Comparison of ENCODE assay signal across 8 cellular contexts in genomic region chr6:158220786-158221442, GRCh38. TPM values are rescaled to one million over a fixed set of nuclear protein-coding genes. Genes with fewer than 3 reads are reported as not detected.
DNase-seq lines count a peak whose midpoint lies in the region; ATAC-seq, FAIRE-seq and TF ChIP-seq lines count a peak whose summit lies in the region.

No MANE protein-coding gene starts in this region.

- H3K4me1 Mint-ChIP-seq in CD4-positive, alpha-beta T cell (ENCODE audit: low read depth), result peaks cover 3% of the 10 kb centered on the region
- H3K4me1 Mint-ChIP-seq in naive B cell, result peaks cover 0 to 6% (median 5%) of the 10 kb centered on the region in 3 donors
- peaks cover 1 to 4% of the 10 kb centered on the region in 2 donors for H3K4me1 Mint-ChIP-seq in stimulated activated naive B cell treated with anti-CD40 and anti-IgM and Interleukin-4, amounts not matched to agents 10 μg/mL and 1 μg/mL and 100 μg/mL, for 72 hours

- peak; percentile 64 for FAIRE-seq in HTR-8/SVneo (lab: Jason Lieb, UNC)

- no peak for TF ChIP-seq POLR2A in erythroblast (IDR thresholded peaks at IDR 0.05; ENCODE audit: low read length)

- no peaks in the 10 kb centered on the region for H3K36me3 Mint-ChIP-seq in CD4-positive, alpha-beta T cell (ENCODE audit: low read depth)
- H3K36me3 Mint-ChIP-seq in naive B cell, result no peaks in the 10 kb centered on the region
- no peaks in the 10 kb centered on the region for H3K36me3 Mint-ChIP-seq in stimulated activated naive B cell treated with anti-CD40 and anti-IgM and Interleukin-4, amounts not matched to agents 10 μg/mL and 1 μg/mL and 100 μg/mL, for 72 hours

- CTCF ChIA-PET in CD4-positive, alpha-beta T cell (lab: Charles Lee), result interaction anchor here (0.5 to 1.9 kb wide), 29 partner anchors 9 to 985 kb away, joined by 3 to 17 read pairs (median 4); partner anchors contain the start of gene DYNLT1

- no peak overlapping the region for H3K27ac Mint-ChIP-seq in CD4-positive, alpha-beta T cell
- no peak overlapping the region for H3K27ac Mint-ChIP-seq in naive B cell
- H3K27ac Mint-ChIP-seq in stimulated activated naive B cell treated with anti-CD40 and anti-IgM and Interleukin-4, amounts not matched to agents 10 μg/mL and 1 μg/mL and 100 μg/mL, for 72 hours, result no peak overlapping the region

- peak; percentile 92 for TF ChIP-seq CTCF in CD4-positive, alpha-beta T cell (IDR thresholded peaks at IDR 0.05)

- peak; percentile 74 for ATAC-seq in CD4-positive, alpha-beta T cell (ENCODE audit: poor library complexity)
- ATAC-seq in GM19351 (IDR thresholded peaks at IDR 0.05; ENCODE audit: unreplicated experiment) (peak; percentile 87), naive B cell (ENCODE audit: low read depth in 2 of 2) (peak; percentile 86 to 93)
- peak; percentile 95 to 98 for ATAC-seq in stimulated activated naive B cell treated with anti-CD40 and anti-IgM and Interleukin-4, amounts not matched to agents 10 μg/mL and 1 μg/mL and 100 μg/mL, for 72 hours (replicated peaks)

- no peaks in the 10 kb centered on the region for H3K9me3 Mint-ChIP-seq in CD4-positive, alpha-beta T cell
- H3K9me3 Mint-ChIP-seq in naive B cell, result peaks cover 0 to 2% (median 0%) of the 10 kb centered on the region in 7 donors
- no peaks in the 10 kb centered on the region for H3K9me3 Mint-ChIP-seq in stimulated activated naive B cell treated with anti-CD40 and anti-IgM and Interleukin-4, amounts not matched to agents 10 μg/mL and 1 μg/mL and 100 μg/mL, for 72 hours

- no peaks in the 10 kb centered on the region for H3K27me3 ChIP-seq in CD4-positive, alpha-beta T cell (ENCODE audit: control insufficient read depth, insufficient read depth, low read length)

- peak; percentile 44 to 77 (median 64) for DNase-seq in CD4-positive, alpha-beta T cell
- DNase-seq in HTR-8/SVneo (ENCODE audit: insufficient read length, low spot score) (peak; percentile 71), OCI-M2 (lab: John Stamatoyannopoulos, UW; ENCODE audit: unreplicated experiment) (peak; percentile 42), activated T-cell treated with anti-CD3 and anti-CD28 coated beads for 4 hours (peak; percentile 61), erythroblast (lab: John Stamatoyannopoulos, UW) (peak; percentile 81 to 87), naive B cell (peak; percentile 66)
- DNase-seq in stimulated activated naive B cell treated with anti-CD40 and anti-IgM and Interleukin-4, amounts not matched to agents 10 μg/mL and 1 μg/mL and 100 μg/mL, for 72 hours, result peak; percentile 62

- H3K9me3 ChIP-seq in CD4-positive, alpha-beta T cell (ENCODE audit: control insufficient read depth, low read length), result no peaks in the 10 kb centered on the region

- intact Hi-C loops in CD4-positive, alpha-beta T cell (cut with DNase I, micrococcal nuclease), result loop anchor here (1.0 to 10.0 kb wide), 8 partner anchors 166 to 914 kb away; no protein-coding TSS in a partner anchor

- no peaks in the 10 kb centered on the region for H3K27me3 Mint-ChIP-seq in CD4-positive, alpha-beta T cell
- no peaks in the 10 kb centered on the region for H3K27me3 Mint-ChIP-seq in naive B cell
- no peaks in the 10 kb centered on the region for H3K27me3 Mint-ChIP-seq in stimulated activated naive B cell treated with anti-CD40 and anti-IgM and Interleukin-4, amounts not matched to agents 10 μg/mL and 1 μg/mL and 100 μg/mL, for 72 hours

- POLR2A ChIA-PET in CD4-positive, alpha-beta T cell (lab: Charles Lee), result interaction anchor here (0.6 kb wide), 1 partner anchor 10 kb away, joined by 3 read pairs; no protein-coding TSS in a partner anchor

- H3K4me3 Mint-ChIP-seq in CD4-positive, alpha-beta T cell, result no peak overlapping the region
- H3K4me3 Mint-ChIP-seq in naive B cell, result peak overlapping the region in 2 of 8 donors; percentile 44 to 58
- H3K4me3 Mint-ChIP-seq in stimulated activated naive B cell treated with anti-CD40 and anti-IgM and Interleukin-4, amounts not matched to agents 10 μg/mL and 1 μg/mL and 100 μg/mL, for 72 hours, result no peak overlapping the region

- no peak overlapping the region for H3K27ac ChIP-seq in CD4-positive, alpha-beta T cell (ENCODE audit: low read depth, low read length)

RNA-seq across cellular contexts. Expression of gene GTF2H5, which starts 52.8 kb away (rescaled TPM):
- total RNA-seq in CD4-positive, alpha-beta T cell, result 1 to 10 TPM; 3.2 TPM
- 10 to 100 TPM; 17.9 to 27.4 (median 20.4) TPM for polyA plus RNA-seq in naive B cell (ENCODE audit: low read depth in 6 of 6)

RNA-seq across cellular contexts. Expression of gene SERAC1, which starts 52.9 kb away (rescaled TPM):
- total RNA-seq in CD4-positive, alpha-beta T cell, result 1 to 10 TPM; 1.4 to 2.5 TPM
- polyA plus RNA-seq in naive B cell (ENCODE audit: low read depth in 6 of 6), result 1 to 10 TPM in 4 of 6 donors, under 1 TPM in 1, not detected in 1; 0.99 to 2.3 (median 2.2) TPM
